9 cellular contexts compared by ENCODE assay signal in genomic region chr2:159968282-159968900, GRCh38.
DNase-seq lines count a peak whose midpoint lies in the region; ATAC-seq and TF ChIP-seq lines count a peak whose summit lies in the region.
"Had no signal": no experiment of that assay in that cellular context is flagged by ENCODE, and none has a peak within 500 bp of the region (broad histone marks: within the 10 kb centered on the region; RNA-seq: fewer than 3 reads in every experiment).

No MANE protein-coding gene starts in this region.

- H3K14ac ChIP-seq in H9 (ENCODE audit: insufficient read depth, low read length): no peak overlapping the region

- no peak overlapping the region for H4K8ac ChIP-seq in H9 (replicated peaks; ENCODE audit: insufficient read length, low read depth, low read length)

- H3K9ac ChIP-seq in H9 (ENCODE audit: extremely low read depth, insufficient read length, low read length): no peak overlapping the region

- no peak overlapping the region for H2AFZ ChIP-seq in H9 (ENCODE audit: low read length)

- CTCF ChIA-PET in activated CD4-positive, alpha-beta memory T cell treated with anti-CD3 and anti-CD28 coated beads, Interleukin-2, amount 10 ng/mL, durations not matched to agents 7 days and 5 days (lab: Charles Lee): interaction anchor here (0.7 to 1.2 kb wide), 3 partner anchors 28 to 1066 kb away, joined by 3 read pairs; no protein-coding TSS in a partner anchor

- no peak overlapping the region for H3K4me2 ChIP-seq in H9 (ENCODE audit: insufficient read depth, insufficient read length, low read length)

- peaks cover 2% of the 10 kb centered on the region in 2 experiments; a peak in 1 of 4 replicates for H3K4me1 Mint-ChIP-seq in H9
- H3K4me1 Mint-ChIP-seq in activated CD4-positive, alpha-beta memory T cell treated with anti-CD3 and anti-CD28 coated beads, Interleukin-2, amount 10 ng/mL, durations not matched to agents 7 days and 5 days: no peaks in the 10 kb centered on the region
- H3K4me1 Mint-ChIP-seq: activated naive CD8-positive, alpha-beta T cell treated with anti-CD3 and anti-CD28 coated beads, Interleukin-2, amount 10 ng/mL, durations not matched to agents 7 days and 5 days had no signal

- no peak overlapping the region for H2BK120ac ChIP-seq in H9 (ENCODE audit: low read depth, low read length, poor library complexity, severe bottlenecking)

- no peak overlapping the region for H3K27ac Mint-ChIP-seq in H9
- no peak overlapping the region for H3K27ac Mint-ChIP-seq in activated CD4-positive, alpha-beta memory T cell treated with anti-CD3 and anti-CD28 coated beads, Interleukin-2, amount 10 ng/mL, durations not matched to agents 7 days and 5 days
- H3K27ac Mint-ChIP-seq: activated naive CD8-positive, alpha-beta T cell treated with anti-CD3 and anti-CD28 coated beads, Interleukin-2, amount 10 ng/mL, durations not matched to agents 7 days and 5 days had no signal

- no peak overlapping the region for H3K18ac ChIP-seq in H9 (ENCODE audit: insufficient read length, low read depth, low read length)

- no peak overlapping the region for H2BK12ac ChIP-seq in H9 (ENCODE audit: insufficient read length, low read depth, low read length)

- no peaks in the 10 kb centered on the region for H3K27me3 ChIP-seq in H9 (ENCODE audit: insufficient read depth, low read length)

- H3K4me3 Mint-ChIP-seq in H9: no peak overlapping the region
- H3K4me3 Mint-ChIP-seq in activated CD4-positive, alpha-beta memory T cell treated with anti-CD3 and anti-CD28 coated beads, Interleukin-2, amount 10 ng/mL, durations not matched to agents 7 days and 5 days: no peak overlapping the region
- H3K4me3 Mint-ChIP-seq: activated naive CD8-positive, alpha-beta T cell treated with anti-CD3 and anti-CD28 coated beads, Interleukin-2, amount 10 ng/mL, durations not matched to agents 7 days and 5 days had no signal

- TF ChIP-seq CTCF in H9 (conservative IDR thresholded peaks at IDR 0.05): peak; percentile 80

- H3K27ac ChIP-seq in H9 (ENCODE audit: insufficient read length, low read depth, low read length): no peak overlapping the region

- H3K27me3 Mint-ChIP-seq in H9 (ENCODE audit: low read depth): no peaks in the 10 kb centered on the region
- peaks cover 4% of the 10 kb centered on the region for H3K27me3 Mint-ChIP-seq in activated CD4-positive, alpha-beta memory T cell treated with anti-CD3 and anti-CD28 coated beads, Interleukin-2, amount 10 ng/mL, durations not matched to agents 7 days and 5 days
- H3K27me3 Mint-ChIP-seq: activated naive CD8-positive, alpha-beta T cell treated with anti-CD3 and anti-CD28 coated beads, Interleukin-2, amount 10 ng/mL, durations not matched to agents 7 days and 5 days had no signal

- H3T11ph ChIP-seq in H9 (ENCODE audit: low read length): no peak overlapping the region

- no peak overlapping the region for H2BK20ac ChIP-seq in H9 (ENCODE audit: low read depth, low read length, poor library complexity, severe bottlenecking)

- H3K79me2 ChIP-seq in H9 (ENCODE audit: insufficient read depth, low read length): no peaks in the 10 kb centered on the region

- H3K9me3 ChIP-seq in H9 (ENCODE audit: control insufficient read depth, low read depth, low read length): no peaks in the 10 kb centered on the region

- no peak overlapping the region for H2BK15ac ChIP-seq in H9 (ENCODE audit: low read depth, low read length)

- H3K36me3 Mint-ChIP-seq in H9 (ENCODE audit: insufficient read depth in 1 of 3, low read depth in 3 of 3): no peaks in the 10 kb centered on the region
- H3K36me3 Mint-ChIP-seq in activated CD4-positive, alpha-beta memory T cell treated with anti-CD3 and anti-CD28 coated beads, Interleukin-2, amount 10 ng/mL, durations not matched to agents 7 days and 5 days (ENCODE audit: low read depth): no peaks in the 10 kb centered on the region

- H2BK5ac ChIP-seq in H9 (ENCODE audit: insufficient read length, low read length): no peak overlapping the region

- H4K91ac ChIP-seq in H9 (ENCODE audit: insufficient read length, low read depth, low read length): no peak overlapping the region

- WGBS in H9 (ENCODE audit: extremely low coverage, insufficient read length, low lambda C conversion rate): no CpG with 5 or more reads among the region's 2 CpGs

- H3K23me2 ChIP-seq in H9 (ENCODE audit: insufficient read length, low read depth, low read length, poor library complexity, severe bottlenecking): no peaks in the 10 kb centered on the region

- no peaks in the 10 kb centered on the region for H3K79me1 ChIP-seq in H9 (ENCODE audit: insufficient read depth, low read depth, low read length, poor library complexity, severe bottlenecking)

- no peaks in the 10 kb centered on the region for H3K9me3 Mint-ChIP-seq in H9
- H3K9me3 Mint-ChIP-seq in activated CD4-positive, alpha-beta memory T cell treated with anti-CD3 and anti-CD28 coated beads, Interleukin-2, amount 10 ng/mL, durations not matched to agents 7 days and 5 days: no peaks in the 10 kb centered on the region
- H3K9me3 Mint-ChIP-seq: activated naive CD8-positive, alpha-beta T cell treated with anti-CD3 and anti-CD28 coated beads, Interleukin-2, amount 10 ng/mL, durations not matched to agents 7 days and 5 days had no signal

- H3K56ac ChIP-seq in H9 (ENCODE audit: insufficient read length, low read depth, low read length): no peak overlapping the region

- POLR2A ChIA-PET in activated CD4-positive, alpha-beta memory T cell treated with anti-CD3 and anti-CD28 coated beads, Interleukin-2, amount 10 ng/mL, durations not matched to agents 7 days and 5 days (lab: Charles Lee): no interaction called here

- no peak overlapping the region for H3K4ac ChIP-seq in H9 (ENCODE audit: low read depth, low read length)

- no peaks in the 10 kb centered on the region for H3K4me1 ChIP-seq in H9 (ENCODE audit: insufficient read depth, low read length)

- DNase-seq in activated T-cell treated with anti-CD3 and anti-CD28 coated beads, Interleukin-2, amount 50 U/mL, for 48 hours: peak; percentile 21 to 31
- no peak for DNase-seq in activated T-cell treated with anti-CD3 and anti-CD28 coated beads, Interleukin-2, amount 50 U/mL, for 1 hour
- DNase-seq in H9: peak; percentile 52
- peak; percentile 25 to 40 for DNase-seq in NCI-H1930 (lab: John Stamatoyannopoulos, UW)
- peak; percentile 17 for DNase-seq in activated CD4-positive, alpha-beta memory T cell treated with anti-CD3 and anti-CD28 coated beads, Interleukin-2, amount 10 ng/mL, durations not matched to agents 7 days and 5 days
- no peak for DNase-seq in left ventricle myocardium superior
- DNase-seq in stromal cell of bone marrow (ENCODE audit: low read depth): peak; percentile 22
- DNase-seq: activated naive CD8-positive, alpha-beta T cell treated with anti-CD3 and anti-CD28 coated beads, Interleukin-2, amount 10 ng/mL, durations not matched to agents 7 days and 5 days had no signal

- intact Hi-C loops in left ventricle myocardium superior (cut with micrococcal nuclease): no loop called here

- H2AK5ac ChIP-seq in H9 (ENCODE audit: insufficient read length, low read length): no peak overlapping the region

- no peak overlapping the region for H4K5ac ChIP-seq in H9 (ENCODE audit: insufficient read length, low read depth, low read length)

- H4K20me1 ChIP-seq in H9 (ENCODE audit: control insufficient read depth, insufficient read depth, insufficient read length): no peaks in the 10 kb centered on the region

- ATAC-seq in left ventricle myocardium superior (peak; percentile 65), HG03097 (IDR thresholded peaks at IDR 0.05; ENCODE audit: low FRiP score, unreplicated experiment) (no peak)

- no peak overlapping the region for H3K23ac ChIP-seq in H9 (ENCODE audit: insufficient read length, low read depth, low read length)

Comparison
In these comparisons a context has a peak if more than half of its experiments do, and no peak if none do; other contexts are left out.
1. DNase-seq: peak in activated T-cell treated with anti-CD3 and anti-CD28 coated beads, Interleukin-2, amount 50 U/mL, for 48 hours (2 of 2), H9 (single experiment), NCI-H1930 (2 of 2), activated CD4-positive, alpha-beta memory T cell treated with anti-CD3 and anti-CD28 coated beads, Interleukin-2, amount 10 ng/mL, durations not matched to agents 7 days and 5 days (single experiment) and stromal cell of bone marrow (single experiment); none in activated T-cell treated with anti-CD3 and anti-CD28 coated beads, Interleukin-2, amount 50 U/mL, for 1 hour (single experiment) and left ventricle myocardium superior (single experiment).